Comparison of ENCODE assay signal across 15 cellular contexts in the genomic region with DNA sequence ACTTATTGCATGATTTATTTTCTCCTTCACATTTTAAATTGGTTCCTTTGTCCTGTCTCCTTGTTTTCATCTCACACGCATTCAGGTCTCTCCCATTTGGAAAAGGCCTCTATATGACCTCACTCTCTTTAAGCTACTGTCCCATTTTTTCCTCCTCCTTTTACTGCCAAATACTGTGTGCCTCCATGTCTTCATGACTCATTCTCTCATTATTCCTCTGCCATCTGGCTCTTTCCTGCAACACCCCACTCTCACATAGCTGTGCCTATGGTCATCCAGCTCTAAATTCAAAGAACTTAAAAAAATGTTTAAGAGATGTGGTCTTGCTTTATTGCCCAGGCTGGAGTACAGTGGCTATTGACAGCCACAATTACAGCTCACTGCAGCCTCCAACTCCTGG. TPM values are rescaled to one million over a fixed set of nuclear protein-coding genes. Genes with fewer than 3 reads are reported as not detected.
DNase-seq lines count a peak whose midpoint lies in the region; ATAC-seq, FAIRE-seq and TF ChIP-seq lines count a peak whose summit lies in the region.
"Had no signal": no experiment of that assay in that cellular context is flagged by ENCODE, and none has a peak within 500 bp of the region (broad histone marks: within the 10 kb centered on the region; RNA-seq: fewer than 3 reads in every experiment).

No MANE protein-coding gene starts in this region.

- H3K4me3 Mint-ChIP-seq in activated T-helper 17 cell treated with anti-CD3 and anti-CD28 coated beads, Interleukin-2, amount 50 U/mL, for 72 hours, result no peak overlapping the region
- no peak overlapping the region for H3K4me3 Mint-ChIP-seq in endodermal cell
- H3K4me3 Mint-ChIP-seq: CD4-positive, alpha-beta T cell; dendritic cell treated with granulocyte-macrophage colony-stimulating factor and Interleukin-4, amounts not matched to agents 40 ng/mL and 50 ng/mL, for 4 days; nephron; WTC11 had no signal

- TF ChIP-seq EP300 in gastroesophageal sphincter (IDR thresholded peaks at IDR 0.05), result no peak

- H3K27ac Mint-ChIP-seq in activated T-helper 17 cell treated with anti-CD3 and anti-CD28 coated beads, Interleukin-2, amount 50 U/mL, for 72 hours, result no peak overlapping the region
- no peak overlapping the region for H3K27ac Mint-ChIP-seq in endodermal cell
- H3K27ac Mint-ChIP-seq: CD4-positive, alpha-beta T cell; dendritic cell treated with granulocyte-macrophage colony-stimulating factor and Interleukin-4, amounts not matched to agents 40 ng/mL and 50 ng/mL, for 4 days; nephron; WTC11 had no signal

- H3K36me3 Mint-ChIP-seq in activated T-helper 17 cell treated with anti-CD3 and anti-CD28 coated beads, Interleukin-2, amount 50 U/mL, for 72 hours (ENCODE audit: low read depth), result no peaks in the 10 kb centered on the region
- H3K36me3 Mint-ChIP-seq in endodermal cell (ENCODE audit: low read depth), result no peaks in the 10 kb centered on the region
- H3K36me3 Mint-ChIP-seq: WTC11 had no signal

- no peaks in the 10 kb centered on the region for H3K4me1 ChIP-seq in endodermal cell (ENCODE audit: control insufficient read depth, insufficient read depth, low read length)
- H3K4me1 ChIP-seq in gastroesophageal sphincter, result peaks cover 0 to 15% (median 6%) of the 10 kb centered on the region in 3 donors

- H3K9me3 ChIP-seq in endodermal cell (ENCODE audit: control insufficient read depth, low read length) (no peaks in the 10 kb centered on the region), gastroesophageal sphincter (no peaks in the 10 kb centered on the region)

- H3K9ac ChIP-seq in endodermal cell (ENCODE audit: extremely low read depth, low read length, poor library complexity, severe bottlenecking), result no peak overlapping the region

- H3K36me3 ChIP-seq in bronchial epithelial cell (ENCODE audit: control insufficient read depth, insufficient read depth, low read length) (no peaks in the 10 kb centered on the region), kidney epithelial cell (ENCODE audit: control insufficient read depth, insufficient read depth, low read length) (no peaks in the 10 kb centered on the region), endodermal cell (ENCODE audit: control insufficient read depth, insufficient read depth, low read length) (no peaks in the 10 kb centered on the region), gastroesophageal sphincter (no peaks in the 10 kb centered on the region)

- TF ChIP-seq POLR2A in gastroesophageal sphincter (IDR thresholded peaks at IDR 0.05), result no peak

- ATAC-seq in activated T-helper 17 cell treated with anti-CD3 and anti-CD28 coated beads, Interleukin-2, amount 50 U/mL, for 72 hours (replicated peaks), result no peak
- ATAC-seq in gastroesophageal sphincter, result no peak
- ATAC-seq: WTC11 had no signal

- H3K4me1 Mint-ChIP-seq in activated T-helper 17 cell treated with anti-CD3 and anti-CD28 coated beads, Interleukin-2, amount 50 U/mL, for 72 hours, result peaks cover 5% of the 10 kb centered on the region
- H3K4me1 Mint-ChIP-seq in endodermal cell, result peaks cover 12% of the 10 kb centered on the region

- H3K27me3 Mint-ChIP-seq in activated T-helper 17 cell treated with anti-CD3 and anti-CD28 coated beads, Interleukin-2, amount 50 U/mL, for 72 hours, result peaks cover 4% of the 10 kb centered on the region
- peaks cover 6% of the 10 kb centered on the region for H3K27me3 Mint-ChIP-seq in endodermal cell (ENCODE audit: insufficient read depth)

- H3K4me3 ChIP-seq in bronchial epithelial cell (ENCODE audit: low read depth, low read length) (no peak overlapping the region), kidney epithelial cell (ENCODE audit: low read depth, low read length) (no peak overlapping the region), endodermal cell (ENCODE audit: low read length) (no peak overlapping the region), gastroesophageal sphincter (no peak overlapping the region)

- no peak for TF ChIP-seq CTCF in bronchial epithelial cell (IDR thresholded peaks at IDR 0.05; ENCODE audit: insufficient read depth, low read length, severe bottlenecking)
- no peak for TF ChIP-seq CTCF in kidney epithelial cell (IDR thresholded peaks at IDR 0.05; ENCODE audit: insufficient read depth, low read length, poor library complexity, severe bottlenecking)
- no peak for TF ChIP-seq CTCF in endodermal cell (conservative IDR thresholded peaks at IDR 0.05)
- no peak for TF ChIP-seq CTCF in gastroesophageal sphincter (IDR thresholded peaks at IDR 0.05)

- H3K9me3 Mint-ChIP-seq in activated T-helper 17 cell treated with anti-CD3 and anti-CD28 coated beads, Interleukin-2, amount 50 U/mL, for 72 hours, result no peaks in the 10 kb centered on the region
- peaks cover 3% of the 10 kb centered on the region for H3K9me3 Mint-ChIP-seq in endodermal cell
- H3K9me3 Mint-ChIP-seq: CD4-positive, alpha-beta T cell; dendritic cell treated with granulocyte-macrophage colony-stimulating factor and Interleukin-4, amounts not matched to agents 40 ng/mL and 50 ng/mL, for 4 days; nephron; WTC11 had no signal

- 93 to 100% methylated on average over 1 of the region's 1 CpG for WGBS in endodermal cell (ENCODE audit: insufficient coverage in 1 of 2, insufficient read length in 1 of 2), 2 experiments
- 11 to 26% methylated on average over 1 of the region's 1 CpG for WGBS in gastroesophageal sphincter (ENCODE audit: low coverage in 1 of 2), 2 donors

- peak; percentile 90 for DNase-seq in AG20443 (ENCODE audit: low spot score)
- DNase-seq in LHCN-M2 (ENCODE audit: low read depth), result peak; percentile 81
- peak; percentile 72 for DNase-seq in bronchial epithelial cell (ENCODE audit: low read depth)
- DNase-seq in kidney epithelial cell (ENCODE audit: low read depth), result peak; percentile 60
- DNase-seq in NCI-H82 treated with DMSO at 0.1 percent for 48 hours (lab: John Stamatoyannopoulos, UW; ENCODE audit: unreplicated experiment), result no peak
- no peak for DNase-seq in endodermal cell
- DNase-seq: CD4-positive, alpha-beta T cell; NCI-H2081 treated with DMSO at 0.1 percent for 48 hours; stimulated activated CD4-positive, alpha-beta T cell treated with anti-CD3 and anti-CD28 coated beads, Interleukin-15, amount 100 ng/mL, for 24 hours; stimulated activated naive CD4-positive, alpha-beta T cell had no signal

- H3K27ac ChIP-seq in endodermal cell (ENCODE audit: low read depth, low read length) (no peak overlapping the region), gastroesophageal sphincter (no peak overlapping the region)

- no peak for FAIRE-seq in bronchial epithelial cell (lab: Jason Lieb, UNC)

- no peaks in the 10 kb centered on the region for H3K27me3 ChIP-seq in bronchial epithelial cell (ENCODE audit: control insufficient read depth, insufficient read depth, low read length)
- H3K27me3 ChIP-seq in kidney epithelial cell (ENCODE audit: control insufficient read depth, insufficient read depth, low read length), result peaks cover 5% of the 10 kb centered on the region
- H3K27me3 ChIP-seq in endodermal cell (ENCODE audit: control insufficient read depth, insufficient read depth, low read length, poor library complexity, severe bottlenecking), result no peaks in the 10 kb centered on the region
- no peaks in the 10 kb centered on the region for H3K27me3 ChIP-seq in gastroesophageal sphincter

RNA-seq across cellular contexts. Expression of a gene that starts 48.0 kb away (rescaled TPM):
- 8.6 and 9.2 TPM in 2 replicates for total RNA-seq in LHCN-M2 (2014; rRNA removed)
- 17.5 TPM for polyA plus RNA-seq in LHCN-M2 (2012)
- total RNA-seq in bronchial epithelial cell, result 3.9 and 11.4 TPM in 2 replicates
- total RNA-seq in kidney epithelial cell, result 5.2 and 10.7 TPM in 2 replicates
- total RNA-seq in activated T-helper 17 cell treated with anti-CD3 and anti-CD28 coated beads, Interleukin-2, amount 50 U/mL, for 72 hours, result 1 to 10 TPM; 1.7 to 2.7 TPM
- total RNA-seq in endodermal cell, result 100 to 1,000 TPM; 293 to 311 TPM
- polyA plus RNA-seq in endodermal cell (2013, experiment 1 of 2), result 86.7 TPM
- polyA plus RNA-seq in endodermal cell (2013, experiment 2 of 2), result 76.1 TPM
- total RNA-seq in gastroesophageal sphincter, result 1 to 10 TPM; 3.1 to 9.5 (median 8.4) TPM

RNA-seq across cellular contexts. Expression of a gene that starts 53.2 kb away (rescaled TPM):
- 18.4 and 40.7 TPM in 2 replicates for total RNA-seq in LHCN-M2 (2014; rRNA removed)
- polyA plus RNA-seq in LHCN-M2 (2012), result 2.5 TPM
- 21.1 and 24.0 TPM in 2 replicates for total RNA-seq in bronchial epithelial cell
- total RNA-seq in kidney epithelial cell, result 39.6 and 43.1 TPM in 2 replicates
- total RNA-seq in activated T-helper 17 cell treated with anti-CD3 and anti-CD28 coated beads, Interleukin-2, amount 50 U/mL, for 72 hours, result 10 to 100 TPM; 36.4 to 36.6 TPM
- 10 to 100 TPM; 58.5 to 62.6 TPM for total RNA-seq in endodermal cell
- polyA plus RNA-seq in endodermal cell (2013, experiment 1 of 2), result 20.4 TPM
- 22.2 TPM for polyA plus RNA-seq in endodermal cell (2013, experiment 2 of 2)
- total RNA-seq in gastroesophageal sphincter, result 10 to 100 TPM; 29.4 to 59.2 (median 44.9) TPM

Comparison
In these comparisons a context has a peak if more than half of its experiments do, and no peak if none do; other contexts are left out.
1. DNase-seq: peak in AG20443 (single experiment), LHCN-M2 (single experiment), bronchial epithelial cell (single experiment) and kidney epithelial cell (single experiment); none in NCI-H82 treated with DMSO at 0.1 percent for 48 hours (single experiment) and endodermal cell (single experiment).
2. RNA of a gene that starts 48.0 kb away (total RNA-seq): 293 to 311 TPM in endodermal cell; 3.1 to 9.5 TPM in gastroesophageal sphincter, 8.6 to 9.2 TPM in LHCN-M2, 5.2 to 10.7 TPM in kidney epithelial cell, 3.9 to 11.4 TPM in bronchial epithelial cell and 1.7 to 2.7 TPM in activated T-helper 17 cell treated with anti-CD3 and anti-CD28 coated beads, Interleukin-2, amount 50 U/mL, for 72 hours; every median in the first group is over 10 times any median in the second.